ENCODE assay signal across 8 cellular contexts in the genomic region with DNA sequence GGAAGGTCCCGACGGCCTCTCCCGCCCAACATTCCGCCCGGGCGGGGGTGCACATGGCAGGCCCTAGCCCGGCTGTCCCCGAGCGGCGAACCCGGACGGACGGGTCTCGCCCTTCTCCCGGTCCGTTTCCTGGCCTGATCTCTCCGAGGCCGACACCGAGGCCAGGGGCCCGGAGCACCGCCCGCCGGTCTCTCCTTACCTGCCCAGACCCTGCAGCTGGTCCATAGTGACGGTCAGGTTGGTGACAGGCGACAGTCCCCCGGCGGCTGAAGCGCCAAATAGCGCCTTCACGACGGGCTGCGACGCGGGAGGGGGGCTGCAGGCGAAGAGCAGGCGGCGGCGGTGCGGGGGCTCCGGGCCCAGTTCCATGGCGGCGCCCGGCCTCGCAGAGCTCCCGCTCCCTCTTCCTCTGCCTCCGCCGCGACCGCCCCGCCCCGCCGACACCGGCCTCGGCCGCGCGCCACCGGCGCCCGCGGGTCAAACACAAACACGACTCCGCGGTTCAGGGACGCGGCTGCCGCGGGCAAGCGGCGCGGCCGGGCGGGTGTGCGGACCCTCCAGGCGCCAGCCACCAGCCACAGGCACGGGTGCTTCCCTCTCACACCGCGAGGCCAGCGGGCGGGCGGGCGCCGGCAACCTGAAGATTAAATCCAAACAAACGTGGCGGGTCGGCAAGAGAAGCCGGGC. TPM values are rescaled to one million over a fixed set of nuclear protein-coding genes. Genes with fewer than 3 reads are reported as not detected.
A peak's percentile ranks its signal among the peaks of the same experiment; 100 is the strongest.
DNase-seq lines count a peak whose midpoint lies in the region; ATAC-seq and TF ChIP-seq lines count a peak whose summit lies in the region.

No MANE protein-coding gene starts in this region.

- no peaks in the 10 kb centered on the region for H3K27me3 Mint-ChIP-seq in T-helper 2 cell treated with Interferon-gamma antibody and Interleukin-4, amounts not matched to agents 5 μg/mL and 100 μg/mL, for 36 hours (ENCODE audit: low read depth)
- peaks cover 0 to 21% (median 14%) of the 10 kb centered on the region in 5 donors for H3K27me3 Mint-ChIP-seq in naive thymus-derived CD4-positive, alpha-beta T cell

- intact Hi-C loops in naive thymus-derived CD4-positive, alpha-beta T cell (cut with micrococcal nuclease), result loop anchor here (1.0 to 5.0 kb wide), 17 partner anchors 54 to 1285 kb away; a partner anchor contains a TSS
- intact Hi-C loops in upper lobe of right lung (cut with DNase I), result no loop called here

- DNase-seq in BE2C (no peak), epithelial cell of proximal tubule (ENCODE audit: low read depth) (no peak), upper lobe of right lung (peak; percentile 77), COR-L47 (lab: John Stamatoyannopoulos, UW) (no peak)
- DNase-seq in T-helper 2 cell treated with Interferon-gamma antibody and Interleukin-4, amounts not matched to agents 5 μg/mL and 100 μg/mL, for 36 hours (ENCODE audit: low spot score), result peak; percentile 52
- DNase-seq in naive thymus-derived CD4-positive, alpha-beta T cell, result peak in 2 of 9 donors; percentile 30 to 67

- peak; percentile 26 for ATAC-seq in GM19023 (IDR thresholded peaks at IDR 0.05; ENCODE audit: unreplicated experiment)
- peak; percentile 26 for ATAC-seq in HG03135 (IDR thresholded peaks at IDR 0.05; ENCODE audit: unreplicated experiment)
- ATAC-seq in naive thymus-derived CD4-positive, alpha-beta T cell, result peak; percentile 7
- peak; percentile 43 for ATAC-seq in upper lobe of right lung

- POLR2A ChIA-PET in naive thymus-derived CD4-positive, alpha-beta T cell (lab: Charles Lee), result interaction anchor here (0.9 kb wide), 1 partner anchor 54 kb away, joined by 4 read pairs; a partner anchor contains a TSS

- TF ChIP-seq CTCF in BE2C (IDR thresholded peaks at IDR 0.05; ENCODE audit: low read depth, low read length) (no peak), epithelial cell of proximal tubule (conservative IDR thresholded peaks at IDR 0.05; ENCODE audit: low read depth, low read length) (no peak), upper lobe of right lung (IDR thresholded peaks at IDR 0.05) (no peak)

- H3K4me3 Mint-ChIP-seq in T-helper 2 cell treated with Interferon-gamma antibody and Interleukin-4, amounts not matched to agents 5 μg/mL and 100 μg/mL, for 36 hours, result peak overlapping the region; percentile 87
- peak overlapping the region; percentile 89 to 96 (median 94) for H3K4me3 Mint-ChIP-seq in naive thymus-derived CD4-positive, alpha-beta T cell

- H3K9me3 ChIP-seq in BE2C (no peaks in the 10 kb centered on the region), upper lobe of right lung (no peaks in the 10 kb centered on the region)
- no peaks in the 10 kb centered on the region for H3K9me3 ChIP-seq in naive thymus-derived CD4-positive, alpha-beta T cell (ENCODE audit: control insufficient read depth in 2 of 3, low read length in 3 of 3)

- H3K4me1 ChIP-seq in BE2C (no peaks in the 10 kb centered on the region), upper lobe of right lung (peaks cover 15% of the 10 kb centered on the region)
- H3K4me1 ChIP-seq in naive thymus-derived CD4-positive, alpha-beta T cell (ENCODE audit: control insufficient read depth in 2 of 2, insufficient read depth in 2 of 2, low read length in 2 of 2), result peaks cover 4 to 6% of the 10 kb centered on the region in 2 donors

- CTCF ChIA-PET in naive thymus-derived CD4-positive, alpha-beta T cell (lab: Charles Lee), result interaction anchor here (0.5 to 1.2 kb wide), 3 partner anchors 11 to 249 kb away, joined by 3 to 7 read pairs (median 3); no protein-coding TSS in a partner anchor

- H3K4me3 ChIP-seq in BE2C (ENCODE audit: low read depth, low read length), result peak overlapping the region; percentile 77
- H3K4me3 ChIP-seq in epithelial cell of proximal tubule (ENCODE audit: low read depth, low read length), result peak overlapping the region; percentile 96
- H3K4me3 ChIP-seq in naive thymus-derived CD4-positive, alpha-beta T cell (ENCODE audit: low read length), result peak overlapping the region; percentile 88
- peak overlapping the region; percentile 85 for H3K4me3 ChIP-seq in upper lobe of right lung

- H3K36me3 Mint-ChIP-seq in T-helper 2 cell treated with Interferon-gamma antibody and Interleukin-4, amounts not matched to agents 5 μg/mL and 100 μg/mL, for 36 hours (ENCODE audit: low read depth), result peaks cover 36% of the 10 kb centered on the region
- H3K36me3 Mint-ChIP-seq in naive thymus-derived CD4-positive, alpha-beta T cell, result peaks cover 0 to 23% (median 0%) of the 10 kb centered on the region in 5 donors

- no peaks in the 10 kb centered on the region for H3K27me3 ChIP-seq in BE2C
- no peaks in the 10 kb centered on the region for H3K27me3 ChIP-seq in naive thymus-derived CD4-positive, alpha-beta T cell (ENCODE audit: control insufficient read depth in 2 of 2, insufficient read depth in 2 of 2, low read length in 2 of 2)
- no peaks in the 10 kb centered on the region for H3K27me3 ChIP-seq in upper lobe of right lung

- H3K36me3 ChIP-seq in BE2C (peaks cover 24% of the 10 kb centered on the region), upper lobe of right lung (no peaks in the 10 kb centered on the region)
- H3K36me3 ChIP-seq in naive thymus-derived CD4-positive, alpha-beta T cell (ENCODE audit: control insufficient read depth in 2 of 3, insufficient read depth in 3 of 3, low read length in 3 of 3), result no peaks in the 10 kb centered on the region

- H3K27ac Mint-ChIP-seq in T-helper 2 cell treated with Interferon-gamma antibody and Interleukin-4, amounts not matched to agents 5 μg/mL and 100 μg/mL, for 36 hours, result peak overlapping the region; percentile 80
- peak overlapping the region in 2 of 9 donors; percentile 60 to 84 for H3K27ac Mint-ChIP-seq in naive thymus-derived CD4-positive, alpha-beta T cell

- H3K4me1 Mint-ChIP-seq in T-helper 2 cell treated with Interferon-gamma antibody and Interleukin-4, amounts not matched to agents 5 μg/mL and 100 μg/mL, for 36 hours (ENCODE audit: low read depth), result peaks cover 25% of the 10 kb centered on the region
- peaks cover 6 to 40% (median 13%) of the 10 kb centered on the region in 7 donors for H3K4me1 Mint-ChIP-seq in naive thymus-derived CD4-positive, alpha-beta T cell

- no peaks in the 10 kb centered on the region for H3K9me3 Mint-ChIP-seq in T-helper 2 cell treated with Interferon-gamma antibody and Interleukin-4, amounts not matched to agents 5 μg/mL and 100 μg/mL, for 36 hours
- H3K9me3 Mint-ChIP-seq in naive thymus-derived CD4-positive, alpha-beta T cell, result no peaks in the 10 kb centered on the region

- H3K27ac ChIP-seq in naive thymus-derived CD4-positive, alpha-beta T cell (ENCODE audit: low read depth, low read length), result no peak overlapping the region
- H3K27ac ChIP-seq in upper lobe of right lung, result no peak overlapping the region

RNA-seq across cellular contexts. Expression of a gene that starts 0.5 kb away (rescaled TPM):
- polyA plus RNA-seq in BE2C (2012; ENCODE audit: insufficient read depth, insufficient read length, low read depth), result 1.9 TPM
- total RNA-seq in epithelial cell of proximal tubule (30.8 and 49.3 TPM in 2 replicates), upper lobe of right lung (0.90 TPM)
- total RNA-seq in naive thymus-derived CD4-positive, alpha-beta T cell, result 10 to 100 TPM in 1 of 5 experiments, under 1 TPM in 1, not detected in 3; 0.61 to 20.7 TPM
- polyA plus RNA-seq in naive thymus-derived CD4-positive, alpha-beta T cell, result not detected

RNA-seq across cellular contexts. Expression of a gene that starts 35.6 kb away (rescaled TPM):
- not detected for polyA plus RNA-seq in BE2C (2012; ENCODE audit: insufficient read depth, insufficient read length, low read depth)
- total RNA-seq in epithelial cell of proximal tubule (not detected in 2 replicates), upper lobe of right lung (not detected)
- under 1 TPM in 1 of 5 experiments, not detected in 4; 0.54 TPM for total RNA-seq in naive thymus-derived CD4-positive, alpha-beta T cell
- polyA plus RNA-seq in naive thymus-derived CD4-positive, alpha-beta T cell, result not detected

RNA-seq across cellular contexts. Expression of a gene that starts 53.2 kb away (rescaled TPM):
- polyA plus RNA-seq in BE2C (2012; ENCODE audit: insufficient read depth, insufficient read length, low read depth), result 7.4 TPM
- total RNA-seq in epithelial cell of proximal tubule, result 3.8 and 4.6 TPM in 2 replicates
- 10 to 100 TPM; 37.7 to 64.0 (median 40.2) TPM for total RNA-seq in naive thymus-derived CD4-positive, alpha-beta T cell
- 1 to 10 TPM; 5.1 to 9.2 TPM for polyA plus RNA-seq in naive thymus-derived CD4-positive, alpha-beta T cell
- total RNA-seq in upper lobe of right lung, result 14.6 TPM

Comparison
In these comparisons a context has a peak if more than half of its experiments do, and no peak if none do; other contexts are left out.
1. DNase-seq: peak in T-helper 2 cell treated with Interferon-gamma antibody and Interleukin-4, amounts not matched to agents 5 μg/mL and 100 μg/mL, for 36 hours (single experiment) and upper lobe of right lung (single experiment); none in BE2C (single experiment), epithelial cell of proximal tubule (single experiment) and COR-L47 (single experiment).
2. Peak in every context shown above with its lines, with median percentiles within 50 percentile points of each other: H3K4me3 ChIP-seq and ATAC-seq.